22 cellular contexts compared by ENCODE assay signal in genomic region chr11:96088914-96089313, GRCh38.
DNase-seq lines count a peak whose midpoint lies in the region; ATAC-seq and TF ChIP-seq lines count a peak whose summit lies in the region.
"Had no signal": no experiment of that assay in that cellular context is flagged by ENCODE, and none has a peak within 500 bp of the region (broad histone marks: within the 10 kb centered on the region; RNA-seq: fewer than 3 reads in every experiment).

No MANE protein-coding gene starts in this region.

- no peaks in the 10 kb centered on the region for H4K20me1 ChIP-seq in MM.1S (ENCODE audit: insufficient read depth, low read length)

- H3K27me3 Mint-ChIP-seq in activated CD4-positive, alpha-beta memory T cell treated with anti-CD3 and anti-CD28 coated beads for 36 hours = no peaks in the 10 kb centered on the region
- no peaks in the 10 kb centered on the region for H3K27me3 Mint-ChIP-seq in activated CD4-positive, alpha-beta memory T cell treated with anti-CD3 and anti-CD28 coated beads, Interleukin-2, amount 10 ng/mL, durations not matched to agents 7 days and 5 days
- no peaks in the 10 kb centered on the region for H3K27me3 Mint-ChIP-seq in CD4-positive, alpha-beta T cell
- H3K27me3 Mint-ChIP-seq: B cell had no signal

- no peaks in the 10 kb centered on the region for H3F3A ChIP-seq in MM.1S (ENCODE audit: insufficient read depth, low read length)

- no peaks in the 10 kb centered on the region for H3K36me3 ChIP-seq in MM.1S (replicated peaks; ENCODE audit: insufficient read depth, low read length)

- H3K9me3 ChIP-seq in CD4-positive, alpha-beta T cell (ENCODE audit: control insufficient read depth, low read length) = no peaks in the 10 kb centered on the region
- H3K9me3 ChIP-seq in MM.1S (replicated peaks; ENCODE audit: insufficient read depth, low read length) = no peaks in the 10 kb centered on the region
- H3K9me3 ChIP-seq: Caco-2 had no signal

- H3K79me2 ChIP-seq in MM.1S (ENCODE audit: low read length) = no peaks in the 10 kb centered on the region

- no peaks in the 10 kb centered on the region for H3K27me3 ChIP-seq in CD4-positive, alpha-beta T cell (ENCODE audit: control insufficient read depth, insufficient read depth, low read length)
- no peaks in the 10 kb centered on the region for H3K27me3 ChIP-seq in MM.1S (replicated peaks; ENCODE audit: insufficient read depth, low read length)

- no peaks in the 10 kb centered on the region for H3K4me1 ChIP-seq in MM.1S (ENCODE audit: low read length)

- no peak overlapping the region for H3K27ac ChIP-seq in CD4-positive, alpha-beta T cell (ENCODE audit: low read depth, low read length)
- no peak overlapping the region for H3K27ac ChIP-seq in MM.1S (ENCODE audit: low read length)

- CTCF ChIA-PET in activated CD4-positive, alpha-beta memory T cell treated with anti-CD3 and anti-CD28 coated beads for 36 hours (lab: Charles Lee) = interaction anchor here (1.0 to 1.1 kb wide), 2 partner anchors 9 to 30 kb away, joined by 4 read pairs; no protein-coding TSS in a partner anchor
- CTCF ChIA-PET in activated CD4-positive, alpha-beta memory T cell treated with anti-CD3 and anti-CD28 coated beads, Interleukin-2, amount 10 ng/mL, durations not matched to agents 7 days and 5 days (lab: Charles Lee) = interaction anchor here (0.7 to 1.1 kb wide), 3 partner anchors 34 to 301 kb away, joined by 3 to 6 read pairs (median 3); partner anchors contain the start of genes CCDC82, JRKL and MAML2
- CTCF ChIA-PET in CD4-positive, alpha-beta T cell (lab: Charles Lee) = interaction anchor here (1.0 to 1.2 kb wide), 4 partner anchors 9 to 254 kb away, joined by 3 to 4 read pairs (median 4); partner anchors contain the start of gene MAML2

- H3K9ac ChIP-seq in MM.1S (ENCODE audit: low read length) = no peak overlapping the region

- intact Hi-C loops in activated CD4-positive, alpha-beta memory T cell treated with anti-CD3 and anti-CD28 coated beads for 36 hours (cut with micrococcal nuclease) = no loop called here
- intact Hi-C loops in CD4-positive, alpha-beta T cell (cut with DNase I, micrococcal nuclease) = no loop called here
- intact Hi-C loops in cardiac septum (cut with DNase I) = no loop called here

- POLR2A ChIA-PET in activated CD4-positive, alpha-beta memory T cell treated with anti-CD3 and anti-CD28 coated beads for 36 hours (lab: Charles Lee) = no interaction called here
- POLR2A ChIA-PET in activated CD4-positive, alpha-beta memory T cell treated with anti-CD3 and anti-CD28 coated beads, Interleukin-2, amount 10 ng/mL, durations not matched to agents 7 days and 5 days (lab: Charles Lee) = interaction anchor here (0.9 kb wide), 1 partner anchor 301 kb away, joined by 3 read pairs; the partner anchor contains the start of genes CCDC82 and JRKL
- POLR2A ChIA-PET in CD4-positive, alpha-beta T cell (lab: Charles Lee) = no interaction called here

- no peaks in the 10 kb centered on the region for H3K9me2 ChIP-seq in MM.1S (replicated peaks; ENCODE audit: insufficient read depth, low read length)

- H3K4me3 Mint-ChIP-seq in activated CD4-positive, alpha-beta memory T cell treated with anti-CD3 and anti-CD28 coated beads for 36 hours = no peak overlapping the region
- no peak overlapping the region for H3K4me3 Mint-ChIP-seq in activated CD4-positive, alpha-beta memory T cell treated with anti-CD3 and anti-CD28 coated beads, Interleukin-2, amount 10 ng/mL, durations not matched to agents 7 days and 5 days
- H3K4me3 Mint-ChIP-seq in CD4-positive, alpha-beta T cell = no peak overlapping the region
- H3K4me3 Mint-ChIP-seq: B cell had no signal

- no peak overlapping the region for H3K4me2 ChIP-seq in MM.1S (ENCODE audit: low read depth, low read length)

- ATAC-seq in CD4-positive, alpha-beta T cell (ENCODE audit: poor library complexity) = no peak
- ATAC-seq in SK-N-SH treated with all-trans-retinoic acid at 6 μM for 48 hours = peak; percentile 51
- ATAC-seq in HG03342 (IDR thresholded peaks at IDR 0.05; ENCODE audit: unreplicated experiment) = no peak
- ATAC-seq: GM12878, HCT116, Right ventricle myocardium inferior had no signal

- no peak overlapping the region for H3K4me3 ChIP-seq in MM.1S (ENCODE audit: low read length)
- H3K4me3 ChIP-seq: GM12878 had no signal

- H3K36me3 Mint-ChIP-seq in activated CD4-positive, alpha-beta memory T cell treated with anti-CD3 and anti-CD28 coated beads for 36 hours = peaks cover 39% of the 10 kb centered on the region
- peaks cover 49% of the 10 kb centered on the region for H3K36me3 Mint-ChIP-seq in activated CD4-positive, alpha-beta memory T cell treated with anti-CD3 and anti-CD28 coated beads, Interleukin-2, amount 10 ng/mL, durations not matched to agents 7 days and 5 days (ENCODE audit: low read depth)
- H3K36me3 Mint-ChIP-seq in CD4-positive, alpha-beta T cell (ENCODE audit: low read depth) = peaks cover 69% of the 10 kb centered on the region

- TF ChIP-seq CTCF in CD4-positive, alpha-beta T cell (IDR thresholded peaks at IDR 0.05) = no peak
- TF ChIP-seq CTCF in MM.1S (IDR thresholded peaks at IDR 0.05; ENCODE audit: low read length) = no peak

- no peak for DNase-seq in activated CD4-positive, alpha-beta memory T cell treated with anti-CD3 and anti-CD28 coated beads for 36 hours
- DNase-seq in activated CD4-positive, alpha-beta memory T cell treated with anti-CD3 and anti-CD28 coated beads, Interleukin-2, amount 10 ng/mL, durations not matched to agents 7 days and 5 days = no peak
- DNase-seq in CD4-positive, alpha-beta T cell = no peak
- DNase-seq in dedifferentiated amniotic fluid mesenchymal stem cell (ENCODE audit: extremely low spot score) (peak; percentile 75), cardiac septum (ENCODE audit: low spot score) (no peak), MM.1S (no peak)
- DNase-seq: 8988T, Caco-2, GOT3, KBM-7, MV-4-11, NCI-H1417, NCI-H187, NCI-H2107, NCI-H510A treated with DMSO at 0.1 percent for 48 hours, NCI-H774 had no signal

- H3K9me3 Mint-ChIP-seq in activated CD4-positive, alpha-beta memory T cell treated with anti-CD3 and anti-CD28 coated beads for 36 hours = no peaks in the 10 kb centered on the region
- H3K9me3 Mint-ChIP-seq in activated CD4-positive, alpha-beta memory T cell treated with anti-CD3 and anti-CD28 coated beads, Interleukin-2, amount 10 ng/mL, durations not matched to agents 7 days and 5 days = peaks cover 5% of the 10 kb centered on the region
- H3K9me3 Mint-ChIP-seq in CD4-positive, alpha-beta T cell = no peaks in the 10 kb centered on the region

- no peak overlapping the region for H2AFZ ChIP-seq in MM.1S (ENCODE audit: low read length)

- peak overlapping the region; percentile 25 for H3K27ac Mint-ChIP-seq in activated CD4-positive, alpha-beta memory T cell treated with anti-CD3 and anti-CD28 coated beads for 36 hours
- H3K27ac Mint-ChIP-seq in activated CD4-positive, alpha-beta memory T cell treated with anti-CD3 and anti-CD28 coated beads, Interleukin-2, amount 10 ng/mL, durations not matched to agents 7 days and 5 days = no peak overlapping the region
- peak overlapping the region; percentile 17 for H3K27ac Mint-ChIP-seq in CD4-positive, alpha-beta T cell
- H3K27ac Mint-ChIP-seq: B cell had no signal

- H3K4me1 Mint-ChIP-seq in activated CD4-positive, alpha-beta memory T cell treated with anti-CD3 and anti-CD28 coated beads for 36 hours (ENCODE audit: low read depth) = peaks cover 31% of the 10 kb centered on the region
- peaks cover 15% of the 10 kb centered on the region for H3K4me1 Mint-ChIP-seq in activated CD4-positive, alpha-beta memory T cell treated with anti-CD3 and anti-CD28 coated beads, Interleukin-2, amount 10 ng/mL, durations not matched to agents 7 days and 5 days
- peaks cover 38% of the 10 kb centered on the region for H3K4me1 Mint-ChIP-seq in CD4-positive, alpha-beta T cell (ENCODE audit: low read depth)

TF ChIP-seq in SK-N-SH treated with all-trans-retinoic acid at 6 μM for 48 hours, 23 proteins besides CTCF, POLR2A, EP300 and RAD21:
- TF ChIP-seq, protein P1, sequence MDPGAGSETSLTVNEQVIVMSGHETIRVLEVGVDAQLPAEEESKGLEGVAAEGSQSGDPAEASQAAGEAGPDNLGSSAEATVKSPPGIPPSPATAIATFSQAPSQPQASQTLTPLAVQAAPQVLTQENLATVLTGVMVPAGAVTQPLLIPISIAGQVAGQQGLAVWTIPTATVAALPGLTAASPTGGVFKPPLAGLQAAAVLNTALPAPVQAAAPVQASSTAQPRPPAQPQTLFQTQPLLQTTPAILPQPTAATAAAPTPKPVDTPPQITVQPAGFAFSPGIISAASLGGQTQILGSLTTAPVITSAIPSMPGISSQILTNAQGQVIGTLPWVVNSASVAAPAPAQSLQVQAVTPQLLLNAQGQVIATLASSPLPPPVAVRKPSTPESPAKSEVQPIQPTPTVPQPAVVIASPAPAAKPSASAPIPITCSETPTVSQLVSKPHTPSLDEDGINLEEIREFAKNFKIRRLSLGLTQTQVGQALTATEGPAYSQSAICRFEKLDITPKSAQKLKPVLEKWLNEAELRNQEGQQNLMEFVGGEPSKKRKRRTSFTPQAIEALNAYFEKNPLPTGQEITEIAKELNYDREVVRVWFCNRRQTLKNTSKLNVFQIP (CRISPR knock-in tag; IDR thresholded peaks at IDR 0.05; ENCODE audit: borderline replicate concordance, low read depth) = no peak
- peak; percentile 30; the same call in 1 of the 2 replicates for TF ChIP-seq TOX (CRISPR knock-in tag; IDR thresholded peaks at IDR 0.05; ENCODE audit: borderline replicate concordance)
- TF ChIP-seq ZC3H10 (CRISPR knock-in tag; IDR thresholded peaks at IDR 0.05) = 0 out of 2 replicates have a peak, but pooled peaks have one; percentile 16
- TF ChIP-seq CSRNP3 (CRISPR knock-in tag; IDR thresholded peaks at IDR 0.05) = no peak
- peak; percentile 86 for TF ChIP-seq ISL1 (CRISPR knock-in tag; IDR thresholded peaks at IDR 0.05)
